1 cellular context compared by ENCODE assay signal in genomic region chr3:141431411-141432378, GRCh38.
TF ChIP-seq lines count a peak whose summit lies in the region.

No MANE protein-coding gene starts in this region.

TF ChIP-seq in K562, 482 proteins besides CTCF, POLR2A, EP300 and RAD21 (continues in another document):
- TF ChIP-seq TFE3 (CRISPR knock-in tag; IDR thresholded peaks at IDR 0.05) = peak; percentile 85
- no peak for TF ChIP-seq KHSRP (IDR thresholded peaks at IDR 0.05)
- no peak for TF ChIP-seq ETV5 (CRISPR knock-in tag; IDR thresholded peaks at IDR 0.05; ENCODE audit: low read depth)
- peak; percentile 81 for TF ChIP-seq RAD51 (IDR thresholded peaks at IDR 0.05; ENCODE audit: borderline replicate concordance, low read depth)
- 0 out of 2 replicates have a peak, but pooled peaks have one; percentile 24 for TF ChIP-seq ZNF592 (IDR thresholded peaks at IDR 0.05)
- TF ChIP-seq SFPQ (IDR thresholded peaks at IDR 0.05; ENCODE audit: low read depth, low read length) = no peak
- no peak for TF ChIP-seq ZBTB2 (IDR thresholded peaks at IDR 0.05)
- no peak for TF ChIP-seq JUNB (CRISPR knock-in tag; conservative IDR thresholded peaks at IDR 0.05)
- peak; percentile 71 for TF ChIP-seq ZBTB12 (CRISPR knock-in tag; IDR thresholded peaks at IDR 0.05)
- TF ChIP-seq FOXJ2 (tag; IDR thresholded peaks at IDR 0.05) = 0 out of 2 replicates have a peak, but pooled peaks have one; percentile 38
- TF ChIP-seq L3MBTL2 (IDR thresholded peaks at IDR 0.05) = peak; percentile 73
- peak; percentile 23; the same call in 1 of the 2 replicates for TF ChIP-seq SOX6 (IDR thresholded peaks at IDR 0.05)
- TF ChIP-seq BHLHE40 (IDR thresholded peaks at IDR 0.05; ENCODE audit: low read length) = peak; percentile 93
- 0 out of 2 replicates have a peak, but pooled peaks have one; percentile 35 for TF ChIP-seq ZNF175 (CRISPR knock-in tag; IDR thresholded peaks at IDR 0.05; ENCODE audit: low read depth)
- TF ChIP-seq ATF3 (IDR thresholded peaks at IDR 0.05) = peak; percentile 53; the same call in 1 of the 2 replicates
- TF ChIP-seq ATF3 (CRISPR knock-in tag; conservative IDR thresholded peaks at IDR 0.05) = no peak
- TF ChIP-seq MAFG (tag; conservative IDR thresholded peaks at IDR 0.05) = 0 out of 2 replicates have a peak, but pooled peaks have one; percentile 18
- TF ChIP-seq ZNF766 (CRISPR knock-in tag; conservative IDR thresholded peaks at IDR 0.05) = peak; percentile 53; the same call in 1 of the 2 replicates
- no peak for TF ChIP-seq CEBPG (CRISPR knock-in tag; IDR thresholded peaks at IDR 0.05)
- TF ChIP-seq CEBPG (tag; conservative IDR thresholded peaks at IDR 0.05 in 1 of 2, IDR thresholded peaks at IDR 0.05 in 1 of 2) = peak in 1 of 2 experiments; percentile 47; a peak in 3 of 4 replicates
- TF ChIP-seq NRF1 (conservative IDR thresholded peaks at IDR 0.05 in 1 of 2, IDR thresholded peaks at IDR 0.05 in 1 of 2) = peak; percentile 34 to 49; a peak in 3 of 4 replicates
- no peak for TF ChIP-seq MNT (conservative IDR thresholded peaks at IDR 0.05)
- no peak for TF ChIP-seq CREB3L1 (IDR thresholded peaks at IDR 0.05; ENCODE audit: borderline replicate concordance, low read depth)
- TF ChIP-seq SMARCA4 (IDR thresholded peaks at IDR 0.05) = peak; percentile 33; the same call in 1 of the 2 replicates
- TF ChIP-seq TAF7 (tag; IDR thresholded peaks at IDR 0.05) = no peak
- TF ChIP-seq WHSC1 (IDR thresholded peaks at IDR 0.05; ENCODE audit: low read length) = no peak
- TF ChIP-seq DEAF1 (CRISPR knock-in tag; IDR thresholded peaks at IDR 0.05) = no peak
- peak; percentile 46; the same call in 1 of the 2 replicates for TF ChIP-seq ATF7 (IDR thresholded peaks at IDR 0.05)
- no peak for TF ChIP-seq NKRF (IDR thresholded peaks at IDR 0.05; ENCODE audit: borderline replicate concordance)
- TF ChIP-seq NFE2 (IDR thresholded peaks at IDR 0.05; ENCODE audit: low read depth) = peak; percentile 67
- TF ChIP-seq ID3 (CRISPR knock-in tag; IDR thresholded peaks at IDR 0.05) = no peak
- no peak for TF ChIP-seq ID3 (tag; IDR thresholded peaks at IDR 0.05)
- TF ChIP-seq HNRNPK (IDR thresholded peaks at IDR 0.05; ENCODE audit: low read depth, low read length, poor library complexity, severe bottlenecking) = no peak
- TF ChIP-seq CREB1 (IDR thresholded peaks at IDR 0.05) = peak; percentile 48; the same call in 1 of the 2 replicates
- TF ChIP-seq CREB1 (CRISPR knock-in tag; IDR thresholded peaks at IDR 0.05) = 0 out of 2 replicates have a peak, but pooled peaks have one; percentile 28
- peak; percentile 75 for TF ChIP-seq CXXC5 (CRISPR knock-in tag; IDR thresholded peaks at IDR 0.05)
- peak; percentile 90 for TF ChIP-seq USF2 (CRISPR knock-in tag; IDR thresholded peaks at IDR 0.05)
